Comparison of ENCODE assay signal across 11 cellular contexts in the genomic region with DNA sequence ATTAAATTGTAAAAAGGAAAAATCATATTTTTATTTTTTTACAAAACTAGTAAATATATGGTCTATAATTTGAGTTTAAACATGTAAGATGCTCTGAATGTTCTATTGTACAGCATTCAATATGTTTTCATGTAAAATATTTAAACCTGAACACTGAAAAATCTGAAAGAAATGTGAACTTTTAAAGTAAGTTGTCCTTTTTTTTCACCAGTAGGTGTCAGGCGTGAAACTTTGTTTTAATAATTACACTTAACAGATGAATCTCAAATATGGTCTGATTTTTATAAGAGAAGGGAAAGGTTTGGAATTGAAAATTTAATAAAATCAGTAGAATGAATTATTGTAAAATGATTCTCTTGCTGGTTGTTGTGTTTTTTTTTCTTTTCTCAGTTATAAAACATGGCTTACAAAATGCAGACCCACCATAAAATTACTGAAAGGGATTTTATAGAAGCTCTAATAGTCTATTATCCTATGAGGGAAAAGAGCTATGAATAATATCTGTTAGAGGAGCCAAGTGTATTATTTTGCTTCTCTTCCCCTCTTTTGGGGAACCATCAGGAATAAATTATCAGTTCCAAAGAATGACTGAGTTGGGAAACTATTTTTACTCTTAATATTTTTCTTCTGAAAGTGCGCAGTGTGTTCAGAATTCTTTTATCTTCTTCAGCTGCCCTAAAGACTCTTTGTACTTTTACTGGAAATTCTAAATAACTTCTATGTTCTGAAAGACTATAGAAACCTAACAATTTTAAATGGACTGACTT.
DNase-seq lines count a peak whose midpoint lies in the region; ATAC-seq and TF ChIP-seq lines count a peak whose summit lies in the region.
"Had no signal": no experiment of that assay in that cellular context is flagged by ENCODE, and none has a peak within 500 bp of the region (broad histone marks: within the 10 kb centered on the region; RNA-seq: fewer than 3 reads in every experiment).

No MANE protein-coding gene starts in this region.

- no peak for ATAC-seq in body of pancreas
- ATAC-seq in stimulated activated naive CD8-positive, alpha-beta T cell treated with anti-CD3 and anti-CD28 coated beads, Interleukin-15, amount 100 ng/mL, for 72 hours = no peak
- ATAC-seq in HG03097 (IDR thresholded peaks at IDR 0.05; ENCODE audit: low FRiP score, unreplicated experiment) = no peak
- ATAC-seq in GM21619 (IDR thresholded peaks at IDR 0.05; ENCODE audit: unreplicated experiment) = no peak

- intact Hi-C loops in body of pancreas (cut with DNase I) = no loop called here

- peak; percentile 20 for TF ChIP-seq CTCF in AG09319 (IDR thresholded peaks at IDR 0.05; ENCODE audit: low read depth, low read length)
- peak; percentile 80 for TF ChIP-seq CTCF in HFFc6 (IDR thresholded peaks at IDR 0.05)
- peak in 6 of 7 experiments; percentile 8 to 29 (median 16) for TF ChIP-seq CTCF in body of pancreas (IDR thresholded peaks at IDR 0.05)
- peak; percentile 52 for TF ChIP-seq CTCF in mesothelial cell of epicardium (IDR thresholded peaks at IDR 0.05; ENCODE audit: unreplicated experiment)

- no peaks in the 10 kb centered on the region for H3K27me3 ChIP-seq in body of pancreas
- H3K27me3 ChIP-seq: neutrophil had no signal

- no peak overlapping the region for H3K27ac ChIP-seq in body of pancreas
- H3K27ac ChIP-seq: neutrophil had no signal

- DNase-seq in AG09319 (ENCODE audit: extremely low read depth, low read depth) (no peak), HFFc6 (no peak), body of pancreas (no peak), mesothelial cell of epicardium (ENCODE audit: low spot score in 2 of 2, unreplicated experiment in 2 of 2) (no peak), DMS79 (lab: John Stamatoyannopoulos, UW) (no peak)
- no peak for DNase-seq in stimulated activated naive CD8-positive, alpha-beta T cell treated with anti-CD3 and anti-CD28 coated beads, Interleukin-15, amount 100 ng/mL, for 72 hours
- DNase-seq: activated naive CD4-positive, alpha-beta T cell; NCI-H446 had no signal

- H3K27ac Mint-ChIP-seq in HFFc6 = peak overlapping the region; percentile 27; the same call in 1 of the 2 replicates
- H3K27ac Mint-ChIP-seq in mesothelial cell of epicardium = no peak overlapping the region
- no peak overlapping the region for H3K27ac Mint-ChIP-seq in stimulated activated naive CD8-positive, alpha-beta T cell treated with anti-CD3 and anti-CD28 coated beads, Interleukin-15, amount 100 ng/mL, for 72 hours

- H3K27me3 Mint-ChIP-seq in HFFc6 (ENCODE audit: insufficient read depth) (no peaks in the 10 kb centered on the region; the same call in 1 of the 2 replicates), mesothelial cell of epicardium (ENCODE audit: low read depth) (no peaks in the 10 kb centered on the region)
- no peaks in the 10 kb centered on the region for H3K27me3 Mint-ChIP-seq in stimulated activated naive CD8-positive, alpha-beta T cell treated with anti-CD3 and anti-CD28 coated beads, Interleukin-15, amount 100 ng/mL, for 72 hours

- H3K9me3 Mint-ChIP-seq in HFFc6 (no peaks in the 10 kb centered on the region), mesothelial cell of epicardium (no peaks in the 10 kb centered on the region)
- H3K9me3 Mint-ChIP-seq in stimulated activated naive CD8-positive, alpha-beta T cell treated with anti-CD3 and anti-CD28 coated beads, Interleukin-15, amount 100 ng/mL, for 72 hours = no peaks in the 10 kb centered on the region

- no peaks in the 10 kb centered on the region for H3K36me3 ChIP-seq in body of pancreas (replicated peaks in 1 of 2; ENCODE audit: insufficient read depth in 1 of 2, low read depth in 2 of 2)
- H3K36me3 ChIP-seq: neutrophil had no signal

- no peak overlapping the region for H3K4me3 ChIP-seq in body of pancreas

- 72 to 89% methylated on average over 2 of the region's 2 CpGs for WGBS in body of pancreas, 2 donors

- no peak overlapping the region for H3K4me3 Mint-ChIP-seq in HFFc6
- H3K4me3 Mint-ChIP-seq in mesothelial cell of epicardium = no peak overlapping the region
- no peak overlapping the region for H3K4me3 Mint-ChIP-seq in stimulated activated naive CD8-positive, alpha-beta T cell treated with anti-CD3 and anti-CD28 coated beads, Interleukin-15, amount 100 ng/mL, for 72 hours

- TF ChIP-seq POLR2A in body of pancreas (IDR thresholded peaks at IDR 0.05) = no peak

- H3K36me3 Mint-ChIP-seq in HFFc6 (ENCODE audit: low read depth) (no peaks in the 10 kb centered on the region), mesothelial cell of epicardium (peaks cover 4% of the 10 kb centered on the region)

- H3K4me1 ChIP-seq in body of pancreas = no peaks in the 10 kb centered on the region

- no peaks in the 10 kb centered on the region for H3K9me3 ChIP-seq in body of pancreas
- H3K9me3 ChIP-seq: neutrophil had no signal

- peaks cover 30% of the 10 kb centered on the region for H3K4me1 Mint-ChIP-seq in HFFc6 (ENCODE audit: low read depth)
- H3K4me1 Mint-ChIP-seq in mesothelial cell of epicardium = peaks cover 10% of the 10 kb centered on the region
- peaks cover 6% of the 10 kb centered on the region for H3K4me1 Mint-ChIP-seq in stimulated activated naive CD8-positive, alpha-beta T cell treated with anti-CD3 and anti-CD28 coated beads, Interleukin-15, amount 100 ng/mL, for 72 hours

Comparison
In these comparisons a context has a peak if more than half of its experiments do, and no peak if none do; other contexts are left out.
1. CTCF ChIP-seq: peak in every context shown above with its lines; median percentile 80 in HFFc6; 52 in mesothelial cell of epicardium; 20 in AG09319; 16 in body of pancreas.